25 cellular contexts compared by ENCODE assay signal in genomic region chr12:89848732-89849131, GRCh38.
"Had no signal": no experiment of that assay in that cellular context is flagged by ENCODE, and none has a peak within 500 bp of the region (broad histone marks: within the 10 kb centered on the region; RNA-seq: fewer than 3 reads in every experiment).

No MANE protein-coding gene starts in this region.

- H3K27ac ChIP-seq: body of pancreas, coronary artery, foreskin keratinocyte, skin epidermis, stomach, tibial artery, upper lobe of right lung had no signal

- ATAC-seq: activated CD8-positive, alpha-beta T cell treated with anti-CD3 and anti-CD28 coated beads, Interleukin-2, amount 10 ng/mL, durations not matched to agents 7 days and 5 days; activated T-cell treated with anti-CD3 and anti-CD28 coated beads, Interleukin-2, amount 50 U/mL, for 72 hours; body of pancreas; esophagus mucosa; foreskin keratinocyte; naive thymus-derived CD8-positive, alpha-beta T cell; sciatic nerve; stimulated activated naive B cell treated with anti-CD40 and anti-IgM and Interleukin-4, amounts not matched to agents 10 μg/mL and 1 μg/mL and 100 μg/mL, for 72 hours; upper lobe of right lung had no signal

- H3K4me3 ChIP-seq: body of pancreas, coronary artery, skin epidermis, stomach, tibial artery, upper lobe of right lung had no signal

- DNase-seq: activated B cell treated with CpG ODN at 0.5 μM for 24 hours; activated CD4-positive, alpha-beta T cell treated with anti-CD3 and anti-CD28 coated beads, Interleukin-2, amount 50 U/mL, for 1 hour; activated CD8-positive, alpha-beta T cell treated with anti-CD3 and anti-CD28 coated beads, Interleukin-2, amount 10 ng/mL, durations not matched to agents 7 days and 5 days; activated naive CD4-positive, alpha-beta T cell treated with Interleukin-2 at 50 U/mL for 16 hours; activated T-cell treated with anti-CD3 and anti-CD28 coated beads for 4 hours; activated T-cell treated with anti-CD3 and anti-CD28 coated beads, Interleukin-2, amount 50 U/mL, for 72 hours; aorta; body of pancreas; endodermal cell; foreskin keratinocyte; naive thymus-derived CD8-positive, alpha-beta T cell; stimulated activated CD4-positive, alpha-beta T cell treated with anti-CD3 and anti-CD28 coated beads, Interleukin-1b, Interleukin-23, amount 100 ng/mL, for 48 hours; stimulated activated CD4-positive, alpha-beta T cell treated with anti-CD3 and anti-CD28 coated beads, Interleukin-4, amount 100 ng/mL, for 4 hours; stimulated activated CD8-positive, alpha-beta memory T cell treated with anti-CD3 and anti-CD28 coated beads, Interleukin-4, amount 100 ng/mL, for 48 hours; stimulated activated naive B cell treated with anti-CD40 and anti-IgM and Interleukin-4, amounts not matched to agents 10 μg/mL and 1 μg/mL and 100 μg/mL, for 72 hours; stomach; T-helper 1 cell; tibial artery; upper lobe of right lung had no signal

- H3K27me3 ChIP-seq: body of pancreas, foreskin keratinocyte, stomach, tibial artery, upper lobe of right lung had no signal

- H3K36me3 Mint-ChIP-seq: naive thymus-derived CD8-positive, alpha-beta T cell had no signal

- H3K4me3 Mint-ChIP-seq: activated B cell treated with CpG ODN at 0.5 μM for 24 hours; activated CD8-positive, alpha-beta T cell treated with anti-CD3 and anti-CD28 coated beads, Interleukin-2, amount 10 ng/mL, durations not matched to agents 7 days and 5 days; activated naive CD8-positive, alpha-beta T cell; activated T-cell treated with anti-CD3 and anti-CD28 coated beads, Interleukin-2, amount 50 U/mL, for 72 hours; endodermal cell; naive thymus-derived CD8-positive, alpha-beta T cell; stimulated activated naive B cell treated with anti-CD40 and anti-IgM and Interleukin-4, amounts not matched to agents 10 μg/mL and 1 μg/mL and 100 μg/mL, for 72 hours; T-helper 2 cell treated with Interferon-gamma antibody and Interleukin-4, amounts not matched to agents 5 μg/mL and 100 μg/mL, for 36 hours had no signal

- H3K36me3 ChIP-seq: stomach, tibial artery, upper lobe of right lung had no signal

- H3K4me1 Mint-ChIP-seq: naive thymus-derived CD8-positive, alpha-beta T cell had no signal

- H3K27ac Mint-ChIP-seq: activated B cell treated with CpG ODN at 0.5 μM for 24 hours; activated CD8-positive, alpha-beta T cell treated with anti-CD3 and anti-CD28 coated beads, Interleukin-2, amount 10 ng/mL, durations not matched to agents 7 days and 5 days; activated naive CD8-positive, alpha-beta T cell; activated T-cell treated with anti-CD3 and anti-CD28 coated beads, Interleukin-2, amount 50 U/mL, for 72 hours; endodermal cell; stimulated activated naive B cell treated with anti-CD40 and anti-IgM and Interleukin-4, amounts not matched to agents 10 μg/mL and 1 μg/mL and 100 μg/mL, for 72 hours; T-helper 2 cell treated with Interferon-gamma antibody and Interleukin-4, amounts not matched to agents 5 μg/mL and 100 μg/mL, for 36 hours had no signal

- H3K9me3 ChIP-seq: body of pancreas, stomach, tibial artery, upper lobe of right lung had no signal

- H3K27me3 Mint-ChIP-seq: activated B cell treated with CpG ODN at 0.5 μM for 24 hours; activated naive CD8-positive, alpha-beta T cell; naive thymus-derived CD8-positive, alpha-beta T cell; stimulated activated naive B cell treated with anti-CD40 and anti-IgM and Interleukin-4, amounts not matched to agents 10 μg/mL and 1 μg/mL and 100 μg/mL, for 72 hours had no signal

- H3K4me1 ChIP-seq: body of pancreas, foreskin keratinocyte, stomach, tibial artery, upper lobe of right lung had no signal

- H3K9me3 Mint-ChIP-seq: activated B cell treated with CpG ODN at 0.5 μM for 24 hours; activated T-cell treated with anti-CD3 and anti-CD28 coated beads, Interleukin-2, amount 50 U/mL, for 72 hours; endodermal cell; naive thymus-derived CD8-positive, alpha-beta T cell; T-helper 2 cell treated with Interferon-gamma antibody and Interleukin-4, amounts not matched to agents 5 μg/mL and 100 μg/mL, for 36 hours had no signal
